1 cellular context compared by ENCODE assay signal in genomic region chr10:7788640-7789335, GRCh38.
TF ChIP-seq lines count a peak whose summit lies in the region.

No MANE protein-coding gene starts in this region.

TF ChIP-seq in A549, 52 proteins besides CTCF, POLR2A, EP300 and RAD21 (continued from another document):
- TF ChIP-seq MAX (IDR thresholded peaks at IDR 0.05) (no peak), E2F6 (IDR thresholded peaks at IDR 0.05; ENCODE audit: borderline replicate concordance, low read depth) (no peak), CHD4 (IDR thresholded peaks at IDR 0.05; ENCODE audit: borderline replicate concordance) (no peak), FOSL2 (IDR thresholded peaks at IDR 0.05) (no peak), FOSL2 (CRISPR knock-in tag; IDR thresholded peaks at IDR 0.05) (no peak), KDM5A (IDR thresholded peaks at IDR 0.05) (no peak), REST (IDR thresholded peaks at IDR 0.05) (no peak), HOXA7 (CRISPR knock-in tag; IDR thresholded peaks at IDR 0.05) (no peak)
